In the genomic region with DNA sequence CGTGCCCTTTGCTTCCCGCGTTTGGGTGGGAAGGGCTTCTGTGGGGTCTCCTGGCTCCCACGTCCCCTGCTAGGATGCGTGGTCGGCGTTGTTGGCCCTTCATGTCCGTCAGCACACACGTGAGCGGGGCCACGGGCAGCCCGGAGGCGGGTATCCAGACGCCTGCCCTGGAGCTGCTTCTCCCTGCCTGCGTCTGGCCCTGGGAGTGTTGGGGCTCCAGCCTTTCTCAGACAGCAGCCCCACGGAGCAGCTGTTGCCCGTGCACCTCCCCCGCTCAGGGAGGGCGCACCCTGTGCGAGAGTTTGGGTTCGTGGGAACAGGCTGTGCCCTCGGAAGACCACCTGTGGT, we compare ENCODE assay signal across 15 cellular contexts. TPM values are rescaled to one million over a fixed set of nuclear protein-coding genes. Genes with fewer than 3 reads are reported as not detected.
"Had no signal": no experiment of that assay in that cellular context is flagged by ENCODE, and none has a peak within 500 bp of the region (broad histone marks: within the 10 kb centered on the region; RNA-seq: fewer than 3 reads in every experiment).

No MANE protein-coding gene starts in this region.

- FAIRE-seq: bronchial epithelial cell, pancreas had no signal

- H3K4me3 ChIP-seq: esophagus squamous epithelium, pancreas, tibial nerve had no signal

- ATAC-seq: naive thymus-derived CD8-positive, alpha-beta T cell; pancreas had no signal

- H3K27me3 ChIP-seq: esophagus squamous epithelium, neutrophil, pancreas, tibial nerve had no signal

- DNase-seq: activated CD4-positive, alpha-beta T cell treated with anti-CD3 and anti-CD28 coated beads, Interleukin-2, amount 50 U/mL, for 4 hours; activated CD4-positive, CD25-positive, alpha-beta regulatory T cell treated with anti-CD3 and anti-CD28 coated beads, Interleukin-2, amount 50 U/mL, for 72 hours; activated gamma-delta T cell treated with Interleukin-2 at 50 U/mL for 16 hours; dermis blood vessel endothelial cell; effector memory CD4-positive, alpha-beta T cell; esophagus squamous epithelium; immature natural killer cell; mesenchymal stem cell; stimulated activated CD4-positive, alpha-beta T cell treated with anti-CD3 and anti-CD28 coated beads, Interleukin-2, amount 100 ng/mL, for 24 hours; stimulated activated naive CD4-positive, alpha-beta T cell treated with Interleukin-2 at 50 U/mL for 16 hours had no signal

- H3K9me3 ChIP-seq: esophagus squamous epithelium, neutrophil, pancreas, tibial nerve had no signal

- H3K27ac ChIP-seq: esophagus squamous epithelium, neutrophil, pancreas, tibial nerve had no signal

RNA-seq across cellular contexts. Expression of a gene that starts 28.0 kb away (rescaled TPM):
- polyA plus RNA-seq: naive thymus-derived CD8-positive, alpha-beta T cell had no signal
